Comparison of ENCODE assay signal across 8 cellular contexts in the genomic region with DNA sequence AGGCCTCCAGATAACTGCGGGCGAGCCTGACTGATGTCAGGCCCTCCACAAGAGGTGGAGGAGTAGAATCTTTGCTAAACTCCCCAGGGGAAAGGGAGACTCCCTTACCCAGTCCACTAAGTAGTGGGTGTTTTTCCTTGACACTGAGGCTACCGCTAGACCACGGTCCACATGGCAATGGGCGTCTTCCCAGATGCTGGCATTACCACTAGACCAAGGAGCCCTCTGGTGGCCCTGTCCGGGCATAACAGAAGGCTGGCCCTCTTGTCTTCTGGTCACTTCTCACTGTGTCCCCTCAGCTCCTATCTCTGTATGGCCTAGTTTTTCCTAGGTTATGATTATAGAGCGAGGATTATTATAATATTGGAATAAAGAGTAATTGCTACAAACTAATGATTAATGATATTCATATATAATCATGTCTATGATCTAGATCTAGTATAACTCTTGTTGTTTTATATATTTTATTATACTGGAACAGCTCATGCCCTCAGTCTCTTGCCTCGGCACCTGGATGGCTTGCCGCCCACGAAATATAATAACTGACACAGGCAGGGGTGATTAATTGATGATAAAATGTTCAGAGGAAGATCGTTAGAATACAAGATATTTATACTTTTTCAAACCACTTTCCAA.
A peak's percentile ranks its signal among the peaks of the same experiment; 100 is the strongest.
DNase-seq lines count a peak whose midpoint lies in the region; ATAC-seq, FAIRE-seq and TF ChIP-seq lines count a peak whose summit lies in the region.
"Not testable (repeated sequence)": the region's sequence is repeated elsewhere in the genome, so short reads cannot be mapped to it uniquely, and the experiment has no call there.

No MANE protein-coding gene starts in this region.

- not testable (repeated sequence) for H3K4me1 Mint-ChIP-seq in nephron progenitor cell

- TF ChIP-seq POLR2A in heart left ventricle (IDR thresholded peaks at IDR 0.05) = not testable (repeated sequence)

- H3K4me1 ChIP-seq in Karpas-422 (ENCODE audit: low read length); heart left ventricle: not testable (repeated sequence)

- H3K27me3 ChIP-seq in Karpas-422 (ENCODE audit: low read length); bronchial epithelial cell (ENCODE audit: control insufficient read depth, insufficient read depth, low read length): not testable (repeated sequence)
- H3K27me3 ChIP-seq in heart left ventricle = peaks cover 0 to 28% (median 0%) of the 10 kb centered on the region in 9 donors

- H3K4me2 ChIP-seq in Karpas-422 (ENCODE audit: low read depth, low read length, poor library complexity, severe bottlenecking) = not testable (repeated sequence)

- peak; percentile 52 for TF ChIP-seq CTCF in bronchial epithelial cell (IDR thresholded peaks at IDR 0.05; ENCODE audit: insufficient read depth, low read length, severe bottlenecking)
- peak in 8 of 12 donors; percentile 10 to 37 (median 26) for TF ChIP-seq CTCF in heart left ventricle (IDR thresholded peaks at IDR 0.05)
- peak; percentile 37 for TF ChIP-seq CTCF in nephron progenitor cell (IDR thresholded peaks at IDR 0.05)

- DNase-seq in A172 (ENCODE audit: low spot score) = peak; percentile 40
- DNase-seq in ELF-1 (ENCODE audit: low read depth, low spot score) = peak; percentile 42
- DNase-seq in Karpas-422 = peak; percentile 54
- DNase-seq in NCI-H526 treated with DMSO at 0.1 percent for 48 hours (lab: John Stamatoyannopoulos, UW) = peak; percentile 30
- peak; percentile 43 for DNase-seq in UCSD-AML1 (lab: John Stamatoyannopoulos, UW; ENCODE audit: unreplicated experiment)
- DNase-seq in bronchial epithelial cell (ENCODE audit: low read depth) = not testable (repeated sequence)
- peak in 1 of 5 donors; percentile 63 for DNase-seq in heart left ventricle
- peak; percentile 41 for DNase-seq in nephron progenitor cell

- not testable (repeated sequence) for ATAC-seq in heart left ventricle

- H3K36me3 ChIP-seq in Karpas-422 (ENCODE audit: insufficient read depth, low read length); bronchial epithelial cell (ENCODE audit: control insufficient read depth, insufficient read depth, low read length); heart left ventricle: not testable (repeated sequence)

- not testable (repeated sequence) for H3K36me3 Mint-ChIP-seq in nephron progenitor cell (ENCODE audit: low read depth)

- not testable (repeated sequence) for H3K9ac ChIP-seq in Karpas-422 (ENCODE audit: low read length)

- not testable (repeated sequence) for H3K9me2 ChIP-seq in Karpas-422 (replicated peaks; ENCODE audit: insufficient read depth, low read length)

- H2AFZ ChIP-seq in Karpas-422 (ENCODE audit: low read length) = not testable (repeated sequence)

- H3K79me2 ChIP-seq in Karpas-422 (ENCODE audit: low read length) = not testable (repeated sequence)

- not testable (repeated sequence) for H3K4me3 ChIP-seq in Karpas-422 (ENCODE audit: low read length); bronchial epithelial cell (ENCODE audit: low read depth, low read length); heart left ventricle

- H3K27me3 Mint-ChIP-seq in nephron progenitor cell (ENCODE audit: low read depth, poor library complexity) = peaks cover 11% of the 10 kb centered on the region

- not testable (repeated sequence) for H3K9me3 ChIP-seq in Karpas-422 (ENCODE audit: low read length); heart left ventricle

- H3K9me3 Mint-ChIP-seq in nephron progenitor cell = not testable (repeated sequence)

- H3K4me3 Mint-ChIP-seq in nephron progenitor cell = not testable (repeated sequence)

- FAIRE-seq in bronchial epithelial cell (lab: Jason Lieb, UNC) = not testable (repeated sequence)

- 69 to 79% (median 73%) methylated on average over 11 of the region's 11 CpGs for WGBS in heart left ventricle, 4 donors

- H4K20me1 ChIP-seq in Karpas-422 (ENCODE audit: insufficient read depth, low read depth, low read length) = not testable (repeated sequence)

- not testable (repeated sequence) for H3K27ac ChIP-seq in Karpas-422 (ENCODE audit: low read length); heart left ventricle

- H3K27ac Mint-ChIP-seq in nephron progenitor cell = not testable (repeated sequence)

- intact Hi-C loops in heart left ventricle (cut with DNase I) = loop anchor here in 1 of 10 donors (5.0 kb wide), 1 partner anchor 36 kb away; no protein-coding TSS in a partner anchor
